In genomic region chr5:143376195-143376772, GRCh38 we compare ENCODE assay signal across 16 cellular contexts. TPM values are rescaled to one million over a fixed set of nuclear protein-coding genes. Genes with fewer than 3 reads are reported as not detected.
DNase-seq lines count a peak whose midpoint lies in the region; TF ChIP-seq lines count a peak whose summit lies in the region.
"Had no signal": no experiment of that assay in that cellular context is flagged by ENCODE, and none has a peak within 500 bp of the region (broad histone marks: within the 10 kb centered on the region; RNA-seq: fewer than 3 reads in every experiment).

No MANE protein-coding gene starts in this region.

- H3K4me1 Mint-ChIP-seq in CD8-positive, alpha-beta memory T cell = peaks cover 80 to 100% (median 93%) of the 10 kb centered on the region in 3 donors
- H3K4me1 Mint-ChIP-seq in HFFc6 (ENCODE audit: low read depth) (peaks cover 89% of the 10 kb centered on the region), endothelial cell (ENCODE audit: unreplicated experiment) (peaks cover 14% of the 10 kb centered on the region)

- TF ChIP-seq CTCF in HFFc6 (IDR thresholded peaks at IDR 0.05) = no peak
- no peak for TF ChIP-seq CTCF in mammary epithelial cell (conservative IDR thresholded peaks at IDR 0.05 in 1 of 2, IDR thresholded peaks at IDR 0.05 in 1 of 2; ENCODE audit: extremely low read depth in 1 of 2, insufficient read depth in 1 of 2, low read depth in 1 of 2, low read length in 2 of 2)
- no peak for TF ChIP-seq CTCF in vagina (IDR thresholded peaks at IDR 0.05)
- no peak for TF ChIP-seq CTCF in endothelial cell (IDR thresholded peaks at IDR 0.05; ENCODE audit: unreplicated experiment)

- CTCF ChIA-PET in CD8-positive, alpha-beta memory T cell (lab: Charles Lee) = interaction anchor here (0.8 kb wide), 1 partner anchor 14 kb away, joined by 3 read pairs; no protein-coding TSS in a partner anchor
- CTCF ChIA-PET in mammary epithelial cell (lab: Charles Lee; ENCODE audit: low non-redundant PET) = no interaction called here

- no peak overlapping the region for H2BK15ac ChIP-seq in neuronal stem cell (ENCODE audit: low read length)

- BruUV-seq in mammary epithelial cell (replicated peaks; lab: Mats Ljungman, UMichigan) = no TSS peak

- H2BK5ac ChIP-seq in neuronal stem cell (ENCODE audit: low read length) (no peak overlapping the region), trophoblast cell (ENCODE audit: low read depth, low read length, poor library complexity) (no peak overlapping the region)

- H3K4me2 ChIP-seq in mammary epithelial cell (ENCODE audit: insufficient read depth, low read depth, low read length) (no peak overlapping the region), neuronal stem cell (ENCODE audit: insufficient read depth, low read length, poor library complexity, severe bottlenecking) (no peak overlapping the region), trophoblast cell (ENCODE audit: low read length) (no peak overlapping the region)

- H2BK120ac ChIP-seq in neuronal stem cell (ENCODE audit: low read depth, low read length) (no peak overlapping the region), trophoblast cell (ENCODE audit: insufficient read depth, low read length, poor library complexity) (no peak overlapping the region)

- no peak overlapping the region for H2AFZ ChIP-seq in mammary epithelial cell (ENCODE audit: low read depth, low read length)
- H2AFZ ChIP-seq in neuronal stem cell (ENCODE audit: low read length) = no peak overlapping the region
- no peak overlapping the region for H2AFZ ChIP-seq in trophoblast cell (ENCODE audit: insufficient read depth, low read length, poor library complexity)

- peak overlapping the region in 5 of 8 donors; percentile 11 to 56 (median 22) for H3K27ac Mint-ChIP-seq in CD8-positive, alpha-beta memory T cell
- peak overlapping the region; percentile 65 for H3K27ac Mint-ChIP-seq in HFFc6
- no peak overlapping the region for H3K27ac Mint-ChIP-seq in endothelial cell (ENCODE audit: unreplicated experiment)
- H3K27ac Mint-ChIP-seq: activated T-helper 1 cell treated with anti-CD3 and anti-CD28 coated beads, Interleukin-12 subunit alpha, Interleukin-12 subunit beta, Interleukin-2, Interleukin-4 antibody, amounts not matched to agents 30 ng/mL and 10 ng/mL and 1 ng/mL, durations not matched to agents 14 hours and 24 hours and 36 hours had no signal

- no peak for TF ChIP-seq POLR2A in vagina (IDR thresholded peaks at IDR 0.05)

- dilution Hi-C loops in mammary epithelial cell (cut with HindIII; ENCODE audit: low sequenced_read_pairs) = no loop called here

- no peaks in the 10 kb centered on the region for H3K27me3 Mint-ChIP-seq in CD8-positive, alpha-beta memory T cell
- H3K27me3 Mint-ChIP-seq in HFFc6 (ENCODE audit: insufficient read depth) (no peaks in the 10 kb centered on the region), endothelial cell (ENCODE audit: unreplicated experiment) (peaks cover 2% of the 10 kb centered on the region)
- H3K27me3 Mint-ChIP-seq: activated CD8-positive, alpha-beta T cell treated with anti-CD3 and anti-CD28 coated beads for 36 hours had no signal

- no peak overlapping the region for H3K4ac ChIP-seq in neuronal stem cell (ENCODE audit: low read length)
- no peak overlapping the region for H3K4ac ChIP-seq in trophoblast cell (ENCODE audit: low read depth, low read length)

- H3K9ac ChIP-seq in mammary epithelial cell (ENCODE audit: insufficient read depth, low read length) (no peak overlapping the region), neuronal stem cell (ENCODE audit: low read depth, low read length, poor library complexity) (no peak overlapping the region), trophoblast cell (ENCODE audit: low read length) (no peak overlapping the region)

- H3K9me3 ChIP-seq in CD8-positive, alpha-beta memory T cell (ENCODE audit: low read length) = no peaks in the 10 kb centered on the region
- H3K9me3 ChIP-seq in mammary epithelial cell (replicated peaks; ENCODE audit: insufficient read depth, low read length) (no peaks in the 10 kb centered on the region), neuronal stem cell (replicated peaks in 1 of 2; ENCODE audit: control insufficient read depth in 2 of 2, insufficient read depth in 1 of 2, low read depth in 1 of 2, low read length in 2 of 2) (no peaks in the 10 kb centered on the region), vagina (no peaks in the 10 kb centered on the region), trophoblast cell (ENCODE audit: insufficient read depth, low read depth, low read length) (no peaks in the 10 kb centered on the region)

- H3K14ac ChIP-seq in neuronal stem cell (ENCODE audit: low read length) = no peak overlapping the region
- H3K14ac ChIP-seq in trophoblast cell (ENCODE audit: low read length) = no peak overlapping the region

- H3K18ac ChIP-seq in neuronal stem cell (ENCODE audit: low read length) (no peak overlapping the region), trophoblast cell (ENCODE audit: low read length) (no peak overlapping the region)

- H2AK5ac ChIP-seq in neuronal stem cell (ENCODE audit: low read depth, low read length) = no peak overlapping the region
- H2AK5ac ChIP-seq in trophoblast cell (ENCODE audit: low read length) = no peak overlapping the region

- H3K23ac ChIP-seq in neuronal stem cell (ENCODE audit: low read depth, low read length, poor library complexity) (no peak overlapping the region), trophoblast cell (ENCODE audit: low read length) (no peak overlapping the region)

- H2BK12ac ChIP-seq in neuronal stem cell (ENCODE audit: low read length) (no peak overlapping the region), trophoblast cell (ENCODE audit: low read length) (no peak overlapping the region)

- intact Hi-C loops in mammary epithelial cell (cut with micrococcal nuclease) = no loop called here
- intact Hi-C loops in vagina (cut with DNase I) = no loop called here

- no peak for DNase-seq in CD8-positive, alpha-beta memory T cell
- DNase-seq in HFFc6 = no peak
- no peak for DNase-seq in mammary epithelial cell
- no peak for DNase-seq in neuronal stem cell (ENCODE audit: low spot score)
- no peak for DNase-seq in vagina (ENCODE audit: extremely low spot score in 2 of 2)
- DNase-seq in effector CD4-positive, alpha-beta T cell = no peak
- DNase-seq in trophoblast cell = no peak
- DNase-seq in endothelial cell (ENCODE audit: low spot score) = no peak
- DNase-seq: activated CD8-positive, alpha-beta T cell treated with anti-CD3 and anti-CD28 coated beads for 36 hours; AML-193; left ventricle myocardium inferior; NCI-H187; small intestine had no signal

- H4K91ac ChIP-seq in neuronal stem cell (ENCODE audit: low read depth, low read length, poor library complexity) (peak overlapping the region; percentile 24), trophoblast cell (ENCODE audit: low read depth, low read length) (no peak overlapping the region)

- H3K36me3 Mint-ChIP-seq in CD8-positive, alpha-beta memory T cell = peaks cover 0 to 34% (median 2%) of the 10 kb centered on the region in 3 donors
- H3K36me3 Mint-ChIP-seq in HFFc6 (ENCODE audit: low read depth) (peaks cover 15% of the 10 kb centered on the region), endothelial cell (ENCODE audit: low read depth, unreplicated experiment) (no peaks in the 10 kb centered on the region)

- H4K8ac ChIP-seq in neuronal stem cell (ENCODE audit: low read depth, low read length) = no peak overlapping the region
- no peak overlapping the region for H4K8ac ChIP-seq in trophoblast cell (ENCODE audit: low read depth, low read length)

- H3K79me1 ChIP-seq in neuronal stem cell (ENCODE audit: low read depth, low read length) = no peaks in the 10 kb centered on the region
- no peaks in the 10 kb centered on the region for H3K79me1 ChIP-seq in trophoblast cell (ENCODE audit: low read length)

- H3K4me1 ChIP-seq in CD8-positive, alpha-beta memory T cell (ENCODE audit: insufficient read depth, low read length) = peaks cover 26% of the 10 kb centered on the region
- H3K4me1 ChIP-seq in mammary epithelial cell (ENCODE audit: insufficient read depth, low read length) (peaks cover 32% of the 10 kb centered on the region), neuronal stem cell (ENCODE audit: control insufficient read depth in 2 of 2, insufficient read depth in 1 of 2, low read depth in 1 of 2, low read length in 2 of 2) (no peaks in the 10 kb centered on the region), vagina (peaks cover 27% of the 10 kb centered on the region), trophoblast cell (ENCODE audit: control insufficient read depth in 1 of 2, insufficient read depth in 2 of 2, low read length in 2 of 2) (peaks cover 0 to 3% of the 10 kb centered on the region in 2 experiments)

- no peaks in the 10 kb centered on the region for H3K9me3 Mint-ChIP-seq in CD8-positive, alpha-beta memory T cell
- H3K9me3 Mint-ChIP-seq in HFFc6 (no peaks in the 10 kb centered on the region), endothelial cell (ENCODE audit: unreplicated experiment) (no peaks in the 10 kb centered on the region)
- H3K9me3 Mint-ChIP-seq: activated T-helper 1 cell treated with anti-CD3 and anti-CD28 coated beads, Interleukin-12 subunit alpha, Interleukin-12 subunit beta, Interleukin-2, Interleukin-4 antibody, amounts not matched to agents 30 ng/mL and 10 ng/mL and 1 ng/mL, durations not matched to agents 14 hours and 24 hours and 36 hours had no signal

- peaks cover 100% of the 10 kb centered on the region for H3K79me2 ChIP-seq in mammary epithelial cell (ENCODE audit: insufficient read depth, low read length)
- no peaks in the 10 kb centered on the region for H3K79me2 ChIP-seq in trophoblast cell (ENCODE audit: control insufficient read depth, insufficient read depth, low read length, poor library complexity)

- no peaks in the 10 kb centered on the region for H3K36me3 ChIP-seq in CD8-positive, alpha-beta memory T cell (ENCODE audit: insufficient read depth, low read length)
- H3K36me3 ChIP-seq in mammary epithelial cell (ENCODE audit: insufficient read depth, low read length) = no peaks in the 10 kb centered on the region
- H3K36me3 ChIP-seq in neuronal stem cell (replicated peaks in 1 of 2; ENCODE audit: control insufficient read depth in 2 of 2, insufficient read depth in 2 of 2, low read length in 2 of 2) = no peaks in the 10 kb centered on the region
- no peaks in the 10 kb centered on the region for H3K36me3 ChIP-seq in vagina
- H3K36me3 ChIP-seq in trophoblast cell (ENCODE audit: control insufficient read depth in 1 of 2, insufficient read depth in 2 of 2, low read length in 2 of 2) = no peaks in the 10 kb centered on the region
- H3K36me3 ChIP-seq: left ventricle myocardium inferior had no signal

- POLR2A ChIA-PET in CD8-positive, alpha-beta memory T cell (lab: Charles Lee) = no interaction called here

- no peak overlapping the region for H3K4me3 ChIP-seq in CD8-positive, alpha-beta memory T cell (ENCODE audit: low read length)
- H3K4me3 ChIP-seq in mammary epithelial cell (replicated peaks in 1 of 3; ENCODE audit: insufficient read depth in 1 of 3, low read depth in 2 of 3, low read length in 3 of 3) (no peak overlapping the region), neuronal stem cell (ENCODE audit: low read length in 2 of 2) (no peak overlapping the region), vagina (no peak overlapping the region), trophoblast cell (ENCODE audit: low read depth, low read length) (no peak overlapping the region)
- H3K4me3 ChIP-seq: left ventricle myocardium inferior had no signal

- H3K27me3 ChIP-seq in CD8-positive, alpha-beta memory T cell (ENCODE audit: insufficient read depth, low read length, poor library complexity, severe bottlenecking) = no peaks in the 10 kb centered on the region
- no peaks in the 10 kb centered on the region for H3K27me3 ChIP-seq in mammary epithelial cell (ENCODE audit: insufficient read depth, low read length)
- no peaks in the 10 kb centered on the region for H3K27me3 ChIP-seq in neuronal stem cell (ENCODE audit: control insufficient read depth in 3 of 3, insufficient read depth in 3 of 3, low read depth in 1 of 3, low read length in 3 of 3)
- no peaks in the 10 kb centered on the region for H3K27me3 ChIP-seq in vagina
- H3K27me3 ChIP-seq in trophoblast cell (ENCODE audit: insufficient read depth, low read length) = no peaks in the 10 kb centered on the region

- no peak overlapping the region for H4K12ac ChIP-seq in trophoblast cell (ENCODE audit: low read depth, low read length)

- H3K27ac ChIP-seq in CD8-positive, alpha-beta memory T cell (ENCODE audit: low read depth, low read length) = no peak overlapping the region
- H3K27ac ChIP-seq in mammary epithelial cell (ENCODE audit: insufficient read depth, low read depth, low read length) = peak overlapping the region; percentile 52
- no peak overlapping the region for H3K27ac ChIP-seq in neuronal stem cell (replicated peaks; ENCODE audit: low read length)
- no peak overlapping the region for H3K27ac ChIP-seq in vagina
- H3K27ac ChIP-seq in trophoblast cell (ENCODE audit: low read depth, low read length) = no peak overlapping the region
- H3K27ac ChIP-seq: left ventricle myocardium inferior, VCaP had no signal

- H4K20me1 ChIP-seq in mammary epithelial cell (ENCODE audit: insufficient read depth, low read length) = peaks cover 4% of the 10 kb centered on the region

- no peak overlapping the region for H3K4me3 Mint-ChIP-seq in CD8-positive, alpha-beta memory T cell
- H3K4me3 Mint-ChIP-seq in HFFc6 (0 out of 2 replicates have a peak overlapping the region, but pooled peaks have one; percentile 5), endothelial cell (ENCODE audit: unreplicated experiment) (no peak overlapping the region)
- H3K4me3 Mint-ChIP-seq: activated CD8-positive, alpha-beta T cell treated with anti-CD3 and anti-CD28 coated beads for 36 hours; activated T-helper 1 cell treated with anti-CD3 and anti-CD28 coated beads, Interleukin-12 subunit alpha, Interleukin-12 subunit beta, Interleukin-2, Interleukin-4 antibody, amounts not matched to agents 30 ng/mL and 10 ng/mL and 1 ng/mL, durations not matched to agents 14 hours and 24 hours and 36 hours had no signal

- 97% methylated on average over 2 of the region's 2 CpGs for WGBS in mammary epithelial cell (ENCODE audit: low coverage, missing lambda C conversion rate)
- WGBS in neuronal stem cell (ENCODE audit: extremely low coverage in 2 of 2, insufficient read length in 2 of 2, insufficient replicate concordance in 1 of 2), 2 donors = no CpG with 5 or more reads among the region's 2 CpGs
- no CpG with 5 or more reads among the region's 2 CpGs for WGBS in trophoblast cell (ENCODE audit: extremely low coverage, insufficient coverage, insufficient read length)

- in situ Hi-C loops in mammary epithelial cell (cut with MboI; ENCODE audit: low sequenced_read_pairs in 2 of 2) = loop anchor here in 1 of 2 donors (25.0 kb wide), 2 partner anchors 189 to 464 kb away; no protein-coding TSS in a partner anchor

RNA-seq across cellular contexts. Expression of gene NR3C1, which starts 27.2 kb away (rescaled TPM):
- 10 to 100 TPM; 65.3 to 66.5 TPM for total RNA-seq in CD8-positive, alpha-beta memory T cell
- 85.5 TPM for polyA plus RNA-seq in CD8-positive, alpha-beta memory T cell
- total RNA-seq in HFFc6 (2021; fragmentation: NEBNext Ultra II Directional; extraction: Animal tissue kit (Norgen Biotek cat#: 25700)) = 10 to 100 TPM; 61.6 to 86.9 (median 71.5) TPM
- total RNA-seq in mammary epithelial cell (10 to 100 TPM; 62.8 to 64.4 TPM), vagina (46.7 TPM), endothelial cell (ENCODE audit: unreplicated experiment) (9.9 TPM)
- 27.0 TPM for polyA plus RNA-seq in mammary epithelial cell
- polyA minus RNA-seq in mammary epithelial cell = 97.8 TPM
- 0.38 TPM for polyA plus RNA-seq in neuronal stem cell (2013, experiment 1 of 2)
- polyA plus RNA-seq in neuronal stem cell (2013, experiment 2 of 2) = 0.28 TPM
- polyA plus RNA-seq in trophoblast cell (2013) = 1.3 and 1.4 TPM in 2 replicates
- total RNA-seq: HT-29 had no signal
